Comparison of ENCODE assay signal across 1 cellular context in the genomic region with DNA sequence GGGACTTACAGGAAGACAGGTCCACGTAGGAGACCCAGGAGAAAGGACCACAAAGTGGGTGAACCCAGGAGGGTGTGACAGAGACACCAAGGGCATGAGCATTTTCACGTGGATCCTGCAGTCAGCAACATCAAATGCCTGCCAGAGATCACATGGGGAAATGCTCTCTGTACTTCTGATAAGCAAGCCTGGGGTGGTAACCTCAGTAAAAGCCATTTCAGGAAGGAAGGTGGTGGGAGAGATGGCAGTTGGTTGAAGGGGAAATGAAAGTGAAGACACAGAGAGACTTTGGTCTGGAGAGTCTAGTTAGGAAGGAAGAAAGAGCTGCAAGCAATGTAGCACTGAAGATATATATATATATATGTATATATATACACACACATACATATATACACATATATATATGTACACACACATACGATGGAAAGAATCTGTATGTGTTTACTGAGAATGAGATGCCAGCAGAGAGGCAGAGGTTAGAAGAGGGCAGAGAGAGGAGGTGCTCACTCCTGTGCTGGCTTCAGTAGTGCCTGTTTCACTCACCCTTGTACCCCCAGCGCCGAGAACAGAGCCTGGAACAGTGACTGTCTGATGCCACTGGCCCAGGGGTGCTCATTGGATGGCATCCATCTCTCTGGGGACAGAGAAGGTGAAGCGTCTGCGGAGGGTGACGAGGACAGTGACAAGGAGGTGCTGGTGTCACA.
TF ChIP-seq lines count a peak whose summit lies in the region.

No MANE protein-coding gene starts in this region.

TF ChIP-seq in SK-N-SH, 30 proteins besides CTCF, POLR2A, EP300 and RAD21:
- TF ChIP-seq SMC3 (IDR thresholded peaks at IDR 0.05; ENCODE audit: low read depth, low read length) (no peak), FOXJ3 (CRISPR knock-in tag; IDR thresholded peaks at IDR 0.05) (no peak), CHD2 (IDR thresholded peaks at IDR 0.05; ENCODE audit: low read length, partially characterized antibody) (no peak), NFIC (IDR thresholded peaks at IDR 0.05; ENCODE audit: borderline replicate concordance) (no peak), GATA2 (CRISPR knock-in tag; IDR thresholded peaks at IDR 0.05) (no peak), MXI1 (IDR thresholded peaks at IDR 0.05; ENCODE audit: low read depth, low read length) (no peak), YY1 (IDR thresholded peaks at IDR 0.05; ENCODE audit: low read depth) (no peak), NRF1 (IDR thresholded peaks at IDR 0.05; ENCODE audit: low read depth, low read length) (no peak)
- TF ChIP-seq, protein P1, sequence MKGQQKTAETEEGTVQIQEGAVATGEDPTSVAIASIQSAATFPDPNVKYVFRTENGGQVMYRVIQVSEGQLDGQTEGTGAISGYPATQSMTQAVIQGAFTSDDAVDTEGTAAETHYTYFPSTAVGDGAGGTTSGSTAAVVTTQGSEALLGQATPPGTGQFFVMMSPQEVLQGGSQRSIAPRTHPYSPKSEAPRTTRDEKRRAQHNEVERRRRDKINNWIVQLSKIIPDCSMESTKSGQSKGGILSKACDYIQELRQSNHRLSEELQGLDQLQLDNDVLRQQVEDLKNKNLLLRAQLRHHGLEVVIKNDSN (IDR thresholded peaks at IDR 0.05; ENCODE audit: borderline replicate concordance, low read depth) = no peak
